In the genomic region with DNA sequence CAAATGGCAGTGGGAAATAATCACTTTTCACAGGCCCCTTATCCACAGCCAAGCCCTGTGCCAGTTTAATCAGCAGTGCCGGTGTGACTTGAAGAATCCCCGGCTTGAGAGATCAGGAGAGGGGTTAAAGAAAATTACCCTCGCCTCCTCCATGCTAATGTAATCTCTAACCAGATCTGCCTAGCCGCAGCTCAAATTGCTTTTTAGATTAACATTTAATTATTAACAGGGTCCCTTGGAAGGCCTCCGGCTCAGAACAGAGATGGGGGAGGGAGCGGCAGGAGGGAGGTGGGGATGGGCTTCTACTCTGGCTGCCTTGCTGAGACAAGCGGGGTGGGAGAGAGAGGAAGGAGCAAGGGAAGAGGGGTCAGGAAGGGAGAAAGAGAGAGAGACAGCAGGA, we compare ENCODE assay signal across 19 cellular contexts. TPM values are rescaled to one million over a fixed set of nuclear protein-coding genes. Genes with fewer than 3 reads are reported as not detected.
DNase-seq lines count a peak whose midpoint lies in the region; ATAC-seq, FAIRE-seq and TF ChIP-seq lines count a peak whose summit lies in the region.
"Had no signal": no experiment of that assay in that cellular context is flagged by ENCODE, and none has a peak within 500 bp of the region (broad histone marks: within the 10 kb centered on the region; RNA-seq: fewer than 3 reads in every experiment).

No MANE protein-coding gene starts in this region.

- RAD21 ChIA-PET in GM12878 (lab: Charles Lee; ENCODE audit: unreplicated experiment): no interaction called here

- no peaks in the 10 kb centered on the region for H3K79me2 ChIP-seq in GM12878 (ENCODE audit: control insufficient read depth, insufficient read depth, low read length)

- no peaks in the 10 kb centered on the region for H3K36me3 ChIP-seq in GM12878 (ENCODE audit: control insufficient read depth in 2 of 2, insufficient read depth in 2 of 2, low read length in 1 of 2)
- H3K36me3 ChIP-seq: ovary, upper lobe of left lung had no signal

- 55% methylated on average over 7 of the region's 7 CpGs for WGBS in GM12878 (ENCODE audit: insufficient coverage, insufficient replicate concordance, low lambda C conversion rate, missing lambda C conversion rate)

- BruUV-seq in GM12878 (replicated peaks; lab: Mats Ljungman, UMichigan): no TSS peak

- no peak overlapping the region for H3K27ac ChIP-seq in GM12878 (ENCODE audit: control insufficient read depth, insufficient read depth)
- H3K27ac ChIP-seq: ovary had no signal

- ATAC-seq in GM12878: no peak
- ATAC-seq in left lobe of liver: peak; percentile 56
- ATAC-seq in GM21526 (IDR thresholded peaks at IDR 0.05; ENCODE audit: low FRiP score, unreplicated experiment): no peak
- ATAC-seq: activated T-cell treated with anti-CD3 and anti-CD28 coated beads, Interleukin-2, amount 50 U/mL, for 4 hours; stimulated activated memory B cell treated with anti-CD40 and anti-IgM and Interleukin-4, amounts not matched to agents 10 μg/mL and 1 μg/mL and 100 μg/mL, for 72 hours had no signal

- H3K4me1 ChIP-seq in GM12878 (ENCODE audit: control insufficient read depth, insufficient read depth, low read length): no peaks in the 10 kb centered on the region

- DNase-seq in activated naive CD4-positive, alpha-beta T cell treated with anti-CD3 and anti-CD28 coated beads, Interleukin-2, amount 10 ng/mL, durations not matched to agents 7 days and 5 days: peak; percentile 10
- no peak for DNase-seq in activated naive CD4-positive, alpha-beta T cell (lab: John Stamatoyannopoulos, UW)
- no peak for DNase-seq in GM12878 (ENCODE audit: low read depth, low spot score)
- DNase-seq in left lobe of liver (ENCODE audit: low spot score): peak; percentile 46
- no peak for DNase-seq in type B pancreatic cell (ENCODE audit: extremely low spot score, unreplicated experiment)
- DNase-seq in A172 (ENCODE audit: low spot score): no peak
- no peak for DNase-seq in ACHN
- DNase-seq: activated CD4-positive, alpha-beta T cell treated with anti-CD3 and anti-CD28 coated beads, Interleukin-2, amount 50 U/mL, for 4 hours; activated T-cell treated with anti-CD3 and anti-CD28 coated beads, Interleukin-2, amount 50 U/mL, for 4 hours; foreskin melanocyte; NCI-H1048; NCI-H345 had no signal

- no peak overlapping the region for H3K9ac ChIP-seq in GM12878 (ENCODE audit: control insufficient read depth, insufficient read depth, low read length)

- in situ Hi-C loops in GM12878 (cut with MboI): no loop called here
- in situ Hi-C loops in ACHN (cut with HindIII; ENCODE audit: low pct_ligation_motif_present, low pct_unique_long_range_greater_than_20kb, low sequenced_read_pairs): no loop called here

- FAIRE-seq in GM12878 (lab: Jason Lieb, UNC): no peak

- CTCF ChIA-PET in activated naive CD4-positive, alpha-beta T cell treated with anti-CD3 and anti-CD28 coated beads, Interleukin-2, amount 10 ng/mL, durations not matched to agents 7 days and 5 days (lab: Charles Lee): no interaction called here
- CTCF ChIA-PET in GM12878 (lab: Yijun Ruan, JAX): interaction anchor here (0.6 kb wide), 1 partner anchor 110 kb away, joined by 3 read pairs; no protein-coding TSS in a partner anchor

- POLR2A ChIA-PET in GM12878 (lab: Charles Lee): no interaction called here

- H3K36me3 Mint-ChIP-seq in activated naive CD4-positive, alpha-beta T cell treated with anti-CD3 and anti-CD28 coated beads, Interleukin-2, amount 10 ng/mL, durations not matched to agents 7 days and 5 days: no peaks in the 10 kb centered on the region
- no peaks in the 10 kb centered on the region for H3K36me3 Mint-ChIP-seq in type B pancreatic cell
- H3K36me3 Mint-ChIP-seq: stimulated activated memory B cell treated with anti-CD40 and anti-IgM and Interleukin-4, amounts not matched to agents 10 μg/mL and 1 μg/mL and 100 μg/mL, for 72 hours had no signal

- no peaks in the 10 kb centered on the region for H3K4me1 Mint-ChIP-seq in activated naive CD4-positive, alpha-beta T cell treated with anti-CD3 and anti-CD28 coated beads, Interleukin-2, amount 10 ng/mL, durations not matched to agents 7 days and 5 days
- peaks cover 45% of the 10 kb centered on the region for H3K4me1 Mint-ChIP-seq in type B pancreatic cell (ENCODE audit: unreplicated experiment)
- H3K4me1 Mint-ChIP-seq: CD8-positive, alpha-beta memory T cell; IgD-negative memory B cell; stimulated activated memory B cell treated with anti-CD40 and anti-IgM and Interleukin-4, amounts not matched to agents 10 μg/mL and 1 μg/mL and 100 μg/mL, for 72 hours had no signal

- no peak for TF ChIP-seq CTCF in GM12878 (IDR thresholded peaks at IDR 0.05 in 2 of 3, conservative IDR thresholded peaks at IDR 0.05 in 1 of 3; ENCODE audit: control insufficient read depth in 2 of 3, extremely low read depth in 1 of 3, insufficient read depth in 1 of 3, low read depth in 3 of 3, low read length in 3 of 3)
- no peak for TF ChIP-seq CTCF in type B pancreatic cell (conservative IDR thresholded peaks at IDR 0.05)

- TF ChIP-seq POLR2A in GM12878 (IDR thresholded peaks at IDR 0.05; ENCODE audit: low read depth, low read length): no peak

- H3K4me3 ChIP-seq in GM12878: no peak overlapping the region
- H3K4me3 ChIP-seq: ovary, smooth muscle cell, upper lobe of left lung had no signal

- H4K20me1 ChIP-seq in GM12878 (ENCODE audit: control insufficient read depth, insufficient read depth): no peaks in the 10 kb centered on the region

- H3K27me3 ChIP-seq in GM12878 (replicated peaks in 1 of 2; ENCODE audit: control insufficient read depth in 2 of 2, insufficient read depth in 2 of 2, low read length in 1 of 2): no peaks in the 10 kb centered on the region; a peak in 3 of 4 replicates
- H3K27me3 ChIP-seq: ovary had no signal

- H3K27me3 Mint-ChIP-seq in activated naive CD4-positive, alpha-beta T cell treated with anti-CD3 and anti-CD28 coated beads, Interleukin-2, amount 10 ng/mL, durations not matched to agents 7 days and 5 days: peaks cover 61% of the 10 kb centered on the region
- H3K27me3 Mint-ChIP-seq in type B pancreatic cell: peaks cover 33% of the 10 kb centered on the region

- intact Hi-C loops in GM12878 (cut with micrococcal nuclease; ENCODE audit: unreplicated experiment): no loop called here

- no peaks in the 10 kb centered on the region for H3K9me3 ChIP-seq in GM12878 (replicated peaks; ENCODE audit: control insufficient read depth, insufficient read depth, low read length)
- H3K9me3 ChIP-seq: ovary, upper lobe of left lung had no signal

- no peak for TF ChIP-seq RAD21 in GM12878 (IDR thresholded peaks at IDR 0.05; ENCODE audit: insufficient read depth, low read depth, low read length)

- H3K27ac Mint-ChIP-seq in activated naive CD4-positive, alpha-beta T cell treated with anti-CD3 and anti-CD28 coated beads, Interleukin-2, amount 10 ng/mL, durations not matched to agents 7 days and 5 days: no peak overlapping the region
- H3K27ac Mint-ChIP-seq in type B pancreatic cell: peak overlapping the region; percentile 31
- H3K27ac Mint-ChIP-seq: CD8-positive, alpha-beta memory T cell; IgD-negative memory B cell; stimulated activated memory B cell treated with anti-CD40 and anti-IgM and Interleukin-4, amounts not matched to agents 10 μg/mL and 1 μg/mL and 100 μg/mL, for 72 hours had no signal

- H3K4me3 Mint-ChIP-seq in activated naive CD4-positive, alpha-beta T cell treated with anti-CD3 and anti-CD28 coated beads, Interleukin-2, amount 10 ng/mL, durations not matched to agents 7 days and 5 days: no peak overlapping the region
- H3K4me3 Mint-ChIP-seq in type B pancreatic cell: peak overlapping the region; percentile 41
- H3K4me3 Mint-ChIP-seq: activated T-cell treated with anti-CD3 and anti-CD28 coated beads, Interleukin-2, amount 50 U/mL, for 4 hours; CD8-positive, alpha-beta memory T cell; IgD-negative memory B cell; stimulated activated memory B cell treated with anti-CD40 and anti-IgM and Interleukin-4, amounts not matched to agents 10 μg/mL and 1 μg/mL and 100 μg/mL, for 72 hours had no signal

- SMC1A ChIA-PET in GM12878 (lab: Charles Lee; ENCODE audit: uncharacterized antibody, unreplicated experiment): no interaction called here

- no peak overlapping the region for H3K4me2 ChIP-seq in GM12878 (ENCODE audit: control insufficient read depth, insufficient read depth)
- H3K4me2 ChIP-seq: smooth muscle cell had no signal

- H2AFZ ChIP-seq in GM12878 (ENCODE audit: control insufficient read depth, low read depth, low read length): no peak overlapping the region

- no peaks in the 10 kb centered on the region for H3K9me3 Mint-ChIP-seq in activated naive CD4-positive, alpha-beta T cell treated with anti-CD3 and anti-CD28 coated beads, Interleukin-2, amount 10 ng/mL, durations not matched to agents 7 days and 5 days
- H3K9me3 Mint-ChIP-seq in type B pancreatic cell: no peaks in the 10 kb centered on the region
- H3K9me3 Mint-ChIP-seq: activated T-cell treated with anti-CD3 and anti-CD28 coated beads, Interleukin-2, amount 50 U/mL, for 4 hours; CD8-positive, alpha-beta memory T cell; IgD-negative memory B cell; stimulated activated memory B cell treated with anti-CD40 and anti-IgM and Interleukin-4, amounts not matched to agents 10 μg/mL and 1 μg/mL and 100 μg/mL, for 72 hours had no signal

- no peak for TF ChIP-seq EP300 in GM12878 (IDR thresholded peaks at IDR 0.05; ENCODE audit: borderline replicate concordance in 1 of 2, control insufficient read depth in 1 of 2, low read depth in 2 of 2, low read length in 2 of 2)

RNA-seq across cellular contexts. Expression of gene FAM222A, which starts 24.0 kb away (rescaled TPM):
- total RNA-seq in GM12878 (2013; cell fraction: nucleolus; rRNA removed): 0.32 TPM in 1 of 2 replicates, not detected in the other
- total RNA-seq in GM12878 (2014; rRNA removed) (0.05 and 0.28 TPM in 2 replicates), GM12878 (2014; rRNA removed; fragmentation: Illumina TruSeq; extraction: Trizol) (0.09 TPM in 1 of 2 replicates, not detected in the other), GM12878 (2021) (0.37 and 0.49 TPM in 2 replicates), left lobe of liver (1.8 TPM), type B pancreatic cell (ENCODE audit: low replicate concordance) (7.9 and 11.5 TPM in 2 replicates)
- not detected for polyA plus RNA-seq in GM12878 (2011; ENCODE audit: low read depth)
- polyA plus RNA-seq in GM12878 (2011; rRNA removed) (0.06 and 0.14 TPM in 2 replicates), GM12878 (2014; fragmentation: Illumina TruSeq; extraction: Trizol) (0.06 TPM in 1 of 2 replicates, not detected in the other), GM12878 (2014; fragmentation: Nextera tagmentation; extraction: Ambion mirVana) (under 1 TPM in 1 of 2 experiments, not detected in 1; 0.04 TPM), GM12878 (2014; rRNA removed) (0.04 and 0.38 TPM in 2 replicates), GM12878 (2016; fragmentation: Nextera tagmentation; extraction: Ambion mirVana) (not detected)
- polyA plus RNA-seq in GM12878 (2011; cell fraction: cytosol; rRNA removed): 0.16 and 0.17 TPM in 2 replicates
- 0.12 and 0.22 TPM in 2 replicates for polyA plus RNA-seq in GM12878 (2011; cell fraction: nucleus; rRNA removed)
- 0.09 and 0.13 TPM in 2 replicates for polyA plus RNA-seq in GM12878 (2012)
- polyA minus RNA-seq in GM12878 (2011; rRNA and poly(A)+ RNA removed): 0.10 TPM in 1 of 2 replicates, not detected in the other
- polyA minus RNA-seq in GM12878 (2011; cell fraction: cytosol; rRNA and poly(A)+ RNA removed): 1.0 TPM in 1 of 2 replicates, not detected in the other
- 0.12 and 0.38 TPM in 2 replicates for polyA minus RNA-seq in GM12878 (2011; cell fraction: nucleus; rRNA and poly(A)+ RNA removed)
- total RNA-seq in A172 (2014; rRNA removed; shearing (Covaris generic)): 3.7 and 4.2 TPM in 2 replicates

Comparison
In these comparisons a context has a peak if more than half of its experiments do, and no peak if none do; other contexts are left out.
1. DNase-seq: peak in activated naive CD4-positive, alpha-beta T cell treated with anti-CD3 and anti-CD28 coated beads, Interleukin-2, amount 10 ng/mL, durations not matched to agents 7 days and 5 days (single experiment) and left lobe of liver (single experiment); none in activated naive CD4-positive, alpha-beta T cell (0 of 4), GM12878 (single experiment), type B pancreatic cell (single experiment), A172 (single experiment) and ACHN (single experiment).